In genomic region chr9:137389428-137389746, GRCh38 we compare ENCODE assay signal across 20 cellular contexts. TPM values are rescaled to one million over a fixed set of nuclear protein-coding genes. Genes with fewer than 3 reads are reported as not detected.
DNase-seq lines count a peak whose midpoint lies in the region; ATAC-seq, FAIRE-seq and TF ChIP-seq lines count a peak whose summit lies in the region.
"Had no signal": no experiment of that assay in that cellular context is flagged by ENCODE, and none has a peak within 500 bp of the region (broad histone marks: within the 10 kb centered on the region; RNA-seq: fewer than 3 reads in every experiment).

No MANE protein-coding gene starts in this region.

- no peak overlapping the region for H2AK5ac ChIP-seq in H1 (ENCODE audit: low read depth, low read length)

- no peak for TF ChIP-seq POLR2A in H1 (IDR thresholded peaks at IDR 0.05; ENCODE audit: control extremely low read depth in 1 of 2, low read depth in 2 of 2, low read length in 2 of 2)

- H3K36me3 Mint-ChIP-seq in CD4-positive, alpha-beta T cell (ENCODE audit: low read depth), result no peaks in the 10 kb centered on the region

- peaks cover 66 to 100% (median 89%) of the 10 kb centered on the region in 10 experiments for H3K4me1 ChIP-seq in BLaER1 treated with 17β-estradiol and CSF1 and Interleukin-3, amounts not matched to agents 10 nM and 100 nM
- H3K4me1 ChIP-seq in H1 (replicated peaks in 1 of 4; ENCODE audit: control insufficient read depth in 3 of 4, insufficient read depth in 4 of 4, low read length in 3 of 4), result no peaks in the 10 kb centered on the region; a peak in 1 of 7 replicates
- peaks cover 32% of the 10 kb centered on the region for H3K4me1 ChIP-seq in lower lobe of right lung

- TF ChIP-seq CTCF in CD4-positive, alpha-beta T cell (IDR thresholded peaks at IDR 0.05), result no peak
- TF ChIP-seq CTCF in H1 (IDR thresholded peaks at IDR 0.05; ENCODE audit: control extremely low read depth in 1 of 3, insufficient read depth in 1 of 3, low read depth in 1 of 3, low read length in 3 of 3), result no peak
- no peak for TF ChIP-seq CTCF in lower lobe of right lung (IDR thresholded peaks at IDR 0.05)

- no peak overlapping the region; a peak in 1 of 20 replicates for H3K4me3 ChIP-seq in BLaER1 treated with 17β-estradiol and CSF1 and Interleukin-3, amounts not matched to agents 10 nM and 100 nM
- H3K4me3 ChIP-seq in H1 (ENCODE audit: extremely low read depth in 1 of 4, insufficient read depth in 2 of 4, low read depth in 3 of 4, low read length in 4 of 4) (no peak overlapping the region), lower lobe of right lung (no peak overlapping the region)

- no peak overlapping the region for H4K91ac ChIP-seq in H1 (replicated peaks; ENCODE audit: insufficient read length, low read length)

- H3K79me2 ChIP-seq in H1 (ENCODE audit: control insufficient read depth in 1 of 2, insufficient read depth in 2 of 2, low read length in 2 of 2), result no peaks in the 10 kb centered on the region

- CTCF ChIA-PET in CD4-positive, alpha-beta T cell (lab: Charles Lee), result no interaction called here
- CTCF ChIA-PET in H1 (lab: Charles Lee; ENCODE audit: partially characterized antibody), result no interaction called here

- no peak for TF ChIP-seq RAD21 in H1 (IDR thresholded peaks at IDR 0.05 in 1 of 2, conservative IDR thresholded peaks at IDR 0.05 in 1 of 2; ENCODE audit: low read depth in 2 of 2, low read length in 2 of 2)

- peaks cover 0 to 5% (median 0%) of the 10 kb centered on the region in 11 experiments; a peak in 2 of 22 replicates for H3K36me3 ChIP-seq in BLaER1 treated with 17β-estradiol and CSF1 and Interleukin-3, amounts not matched to agents 10 nM and 100 nM
- H3K36me3 ChIP-seq in H1 (ENCODE audit: control insufficient read depth in 2 of 4, insufficient read depth in 4 of 4, low read length in 3 of 4) (no peaks in the 10 kb centered on the region), lower lobe of right lung (no peaks in the 10 kb centered on the region)

- no peak overlapping the region for H2BK20ac ChIP-seq in H1 (ENCODE audit: low read length)

- H2BK12ac ChIP-seq in H1 (ENCODE audit: low read depth, low read length), result no peak overlapping the region

- no peaks in the 10 kb centered on the region for H3K27me3 Mint-ChIP-seq in CD4-positive, alpha-beta T cell

- no peak for TF ChIP-seq EP300 in H1 (IDR thresholded peaks at IDR 0.05; ENCODE audit: borderline replicate concordance in 1 of 2, low read depth in 2 of 2, low read length in 2 of 2)

- H2BK120ac ChIP-seq in H1 (replicated peaks; ENCODE audit: low read depth, low read length), result no peak overlapping the region

- H3K4me2 ChIP-seq in BLaER1 treated with 17β-estradiol and CSF1 and Interleukin-3, amounts not matched to agents 10 nM and 100 nM, result peak overlapping the region in 10 of 11 experiments; percentile 73 to 99 (median 90); a peak in 18 of 22 replicates
- H3K4me2 ChIP-seq in H1 (ENCODE audit: insufficient read depth in 1 of 2, low read depth in 2 of 2, low read length in 2 of 2), result no peak overlapping the region

- peaks cover 0 to 15% (median under 1%) of the 10 kb centered on the region in 11 experiments; a peak in 5 of 22 replicates for H4K20me1 ChIP-seq in BLaER1 treated with 17β-estradiol and CSF1 and Interleukin-3, amounts not matched to agents 10 nM and 100 nM
- peaks cover 0 to 6% of the 10 kb centered on the region in 2 experiments for H4K20me1 ChIP-seq in H1 (replicated peaks in 1 of 2; ENCODE audit: control insufficient read depth in 1 of 2, insufficient read depth in 2 of 2, low read length in 2 of 2)

- H3K23ac ChIP-seq in H1 (ENCODE audit: insufficient read length), result no peak overlapping the region

- peaks cover 12% of the 10 kb centered on the region for H3K4me1 Mint-ChIP-seq in CD4-positive, alpha-beta T cell (ENCODE audit: low read depth)

- FAIRE-seq in H1 (lab: Jason Lieb, UNC), result no peak
- FAIRE-seq: D721Med, HepG2, HTR-8/SVneo had no signal

- no peak overlapping the region for H4K5ac ChIP-seq in H1 (ENCODE audit: insufficient read length, low read depth, low read length)

- DNase-seq in CD4-positive, alpha-beta T cell, result no peak
- no peak for DNase-seq in H1 (ENCODE audit: low read depth in 1 of 2, low spot score in 2 of 2)
- no peak for DNase-seq in lower lobe of right lung
- no peak for DNase-seq in T-helper 9 cell
- no peak for DNase-seq in 8988T
- DNase-seq: AML-193; C1 segment of cervical spinal cord; CD8-positive, alpha-beta T cell; COR-L47; DMS53; GF-D8; HCEC 1CT; HFFc6 had no signal

- H3K4me3 Mint-ChIP-seq in CD4-positive, alpha-beta T cell, result no peak overlapping the region
- H3K4me3 Mint-ChIP-seq: CD8-positive, alpha-beta T cell; HFFc6 had no signal

- peak overlapping the region; percentile 12 for H3K27ac Mint-ChIP-seq in CD4-positive, alpha-beta T cell
- H3K27ac Mint-ChIP-seq: CD8-positive, alpha-beta T cell; HFFc6 had no signal

- no peak overlapping the region for H3K18ac ChIP-seq in H1 (ENCODE audit: extremely low read depth, low read length)

- H3K9ac ChIP-seq in BLaER1 treated with 17β-estradiol and CSF1 and Interleukin-3, amounts not matched to agents 10 nM and 100 nM, result peak overlapping the region in 6 of 11 experiments; percentile 25 to 70 (median 66); a peak in 9 of 22 replicates
- no peak overlapping the region; a peak in 1 of 7 replicates for H3K9ac ChIP-seq in H1 (replicated peaks in 1 of 4; ENCODE audit: extremely low read depth in 1 of 4, low read depth in 3 of 4, low read length in 3 of 4)

- POLR2A ChIA-PET in CD4-positive, alpha-beta T cell (lab: Charles Lee), result no interaction called here
- POLR2A ChIA-PET in H1 (lab: Charles Lee; ENCODE audit: partially characterized antibody), result interaction anchor here (1.2 kb wide), 2 partner anchors 19 to 149 kb away, joined by 3 read pairs; partner anchors contain the start of gene TUBB4B

- no peaks in the 10 kb centered on the region for H3K9me3 Mint-ChIP-seq in CD4-positive, alpha-beta T cell
- H3K9me3 Mint-ChIP-seq: CD8-positive, alpha-beta T cell; HFFc6 had no signal

- no peaks in the 10 kb centered on the region for H3K23me2 ChIP-seq in H1 (ENCODE audit: low read depth, low read length)

- no peak overlapping the region for H2BK15ac ChIP-seq in H1 (ENCODE audit: low read length)

- intact Hi-C loops in CD4-positive, alpha-beta T cell (cut with DNase I, micrococcal nuclease), result no loop called here
- intact Hi-C loops in lower lobe of right lung (cut with DNase I), result no loop called here

- H2AFZ ChIP-seq in H1 (ENCODE audit: low read length), result no peak overlapping the region

- no peak overlapping the region for H2BK5ac ChIP-seq in H1 (ENCODE audit: low read depth, low read length)

- H3K27ac ChIP-seq in BLaER1 treated with 17β-estradiol and CSF1 and Interleukin-3, amounts not matched to agents 10 nM and 100 nM, result peak overlapping the region in 8 of 11 experiments; percentile 70 to 82 (median 78); a peak in 13 of 22 replicates
- no peak overlapping the region for H3K27ac ChIP-seq in CD4-positive, alpha-beta T cell (ENCODE audit: low read depth, low read length)
- H3K27ac ChIP-seq in H1 (ENCODE audit: low read depth, low read length) (no peak overlapping the region), lower lobe of right lung (peak overlapping the region; percentile 81)

- no peak overlapping the region for H3K56ac ChIP-seq in H1 (replicated peaks; ENCODE audit: insufficient read length, low read depth, low read length)

- H3K79me1 ChIP-seq in H1 (ENCODE audit: low read depth, low read length), result no peaks in the 10 kb centered on the region

- no peak for ATAC-seq in CD4-positive, alpha-beta T cell (ENCODE audit: poor library complexity)
- ATAC-seq in lower lobe of right lung (no peak), HG03095 (IDR thresholded peaks at IDR 0.05; ENCODE audit: unreplicated experiment) (no peak), GM18870 (IDR thresholded peaks at IDR 0.05; ENCODE audit: unreplicated experiment) (no peak)
- ATAC-seq: CD8-positive, alpha-beta T cell; HepG2 had no signal

- peak overlapping the region; percentile 5; the same call in 1 of the 2 replicates for H4K8ac ChIP-seq in H1 (ENCODE audit: extremely low read depth, insufficient read depth, low read length)

- H3K4ac ChIP-seq in H1 (replicated peaks; ENCODE audit: insufficient read length, low read depth, low read length), result no peak overlapping the region

- H3K14ac ChIP-seq in H1 (ENCODE audit: insufficient read length), result no peak overlapping the region

- WGBS in H1 (ENCODE audit: extremely low coverage in 1 of 2, insufficient coverage in 1 of 2, insufficient read length in 1 of 2, insufficient replicate concordance in 2 of 2, low coverage in 1 of 2, low lambda C conversion rate in 2 of 2, missing lambda C conversion rate in 1 of 2), 2 experiments, result 91% methylated on average over 12 of the region's 13 CpGs; no CpG with 5 or more reads in 1 of the 2 experiments

- H3K9me3 ChIP-seq in BLaER1 treated with 17β-estradiol and CSF1 and Interleukin-3, amounts not matched to agents 10 nM and 100 nM (replicated peaks in 1 of 11), result no peaks in the 10 kb centered on the region
- H3K9me3 ChIP-seq in CD4-positive, alpha-beta T cell (ENCODE audit: control insufficient read depth, low read length), result no peaks in the 10 kb centered on the region
- H3K9me3 ChIP-seq in H1 (ENCODE audit: insufficient read depth in 2 of 2, low read depth in 1 of 2, low read length in 1 of 2), result no peaks in the 10 kb centered on the region
- no peaks in the 10 kb centered on the region for H3K9me3 ChIP-seq in lower lobe of right lung

- no peaks in the 10 kb centered on the region for H3K27me3 ChIP-seq in BLaER1 treated with 17β-estradiol and CSF1 and Interleukin-3, amounts not matched to agents 10 nM and 100 nM
- no peaks in the 10 kb centered on the region for H3K27me3 ChIP-seq in CD4-positive, alpha-beta T cell (ENCODE audit: control insufficient read depth, insufficient read depth, low read length)
- H3K27me3 ChIP-seq in H1 (replicated peaks in 1 of 4; ENCODE audit: control insufficient read depth in 3 of 4, extremely low read depth in 1 of 4, insufficient read depth in 3 of 4, low read length in 3 of 4) (no peaks in the 10 kb centered on the region), lower lobe of right lung (ENCODE audit: low read depth) (no peaks in the 10 kb centered on the region)

RNA-seq across cellular contexts. Expression of gene EXD3, which starts 33.6 kb away (rescaled TPM):
- 10 to 100 TPM; 14.9 to 16.9 TPM for total RNA-seq in CD4-positive, alpha-beta T cell
- total RNA-seq in H1 (2021; fragmentation: NEBNext Ultra II Directional; extraction: Animal tissue kit (Norgen Biotek cat#: 25700)), result 7.0 and 7.2 TPM in 2 replicates
- polyA plus RNA-seq in H1 (2011; rRNA removed), result 9.4 and 12.7 TPM in 2 replicates
- 11.1 TPM for polyA plus RNA-seq in H1 (2011; cell fraction: cytosol; rRNA removed)
- 40.6 TPM for polyA plus RNA-seq in H1 (2011; cell fraction: nucleus; rRNA removed)
- 4.4 to 11.7 TPM (median 10.6 TPM) in 4 replicates for polyA plus RNA-seq in H1 (2012, experiment 1 of 2)
- 6.7 TPM for polyA plus RNA-seq in H1 (2012, experiment 2 of 2)
- polyA plus RNA-seq in H1 (2013, experiment 1 of 2), result 5.3 TPM
- polyA plus RNA-seq in H1 (2013, experiment 2 of 2), result 4.9 TPM
- 2.7 and 6.9 TPM in 2 replicates for polyA minus RNA-seq in H1 (2011; rRNA and poly(A)+ RNA removed)
- polyA minus RNA-seq in H1 (2011; cell fraction: cytosol; rRNA and poly(A)+ RNA removed), result 6.4 TPM
- 11.7 TPM for polyA minus RNA-seq in H1 (2011; cell fraction: nucleus; rRNA and poly(A)+ RNA removed)
- total RNA-seq in lower lobe of right lung, result 25.2 TPM

RNA-seq across cellular contexts. Expression of gene NOXA1, which starts 33.8 kb away (rescaled TPM):
- 1 to 10 TPM; 6.7 to 7.7 TPM for total RNA-seq in CD4-positive, alpha-beta T cell
- 0.34 and 0.55 TPM in 2 replicates for total RNA-seq in H1 (2021; fragmentation: NEBNext Ultra II Directional; extraction: Animal tissue kit (Norgen Biotek cat#: 25700))
- polyA plus RNA-seq in H1 (2011; rRNA removed), result 0.91 and 1.5 TPM in 2 replicates
- polyA plus RNA-seq in H1 (2011; cell fraction: cytosol; rRNA removed), result 1.3 TPM
- polyA plus RNA-seq in H1 (2011; cell fraction: nucleus; rRNA removed), result 4.7 TPM
- polyA plus RNA-seq in H1 (2012, experiment 1 of 2), result 0.41 to 1.2 TPM (median 0.88 TPM) in 4 replicates
- polyA plus RNA-seq in H1 (2012, experiment 2 of 2), result 0.25 TPM
- 0.53 TPM for polyA plus RNA-seq in H1 (2013, experiment 1 of 2)
- 0.44 TPM for polyA plus RNA-seq in H1 (2013, experiment 2 of 2)
- not detected in 2 replicates for polyA minus RNA-seq in H1 (2011; rRNA and poly(A)+ RNA removed)
- 0.81 TPM for polyA minus RNA-seq in H1 (2011; cell fraction: cytosol; rRNA and poly(A)+ RNA removed)
- polyA minus RNA-seq in H1 (2011; cell fraction: nucleus; rRNA and poly(A)+ RNA removed), result 1.5 TPM
- total RNA-seq in lower lobe of right lung, result 6.9 TPM
- total RNA-seq: H4 had no signal

RNA-seq across cellular contexts. Expression of gene ENTPD8, which starts 51.8 kb away (rescaled TPM):
- total RNA-seq in CD4-positive, alpha-beta T cell, result not detected
- 0.33 and 0.48 TPM in 2 replicates for total RNA-seq in H1 (2021; fragmentation: NEBNext Ultra II Directional; extraction: Animal tissue kit (Norgen Biotek cat#: 25700))
- polyA plus RNA-seq in H1 (2011; rRNA removed), result 0.51 and 1.1 TPM in 2 replicates
- 0.69 TPM for polyA plus RNA-seq in H1 (2011; cell fraction: cytosol; rRNA removed)
- polyA plus RNA-seq in H1 (2011; cell fraction: nucleus; rRNA removed), result 6.1 TPM
- 0.39 to 1.0 TPM (median 0.86 TPM) in 4 replicates for polyA plus RNA-seq in H1 (2012, experiment 1 of 2)
- polyA plus RNA-seq in H1 (2012, experiment 2 of 2), result 0.30 TPM
- 0.45 TPM for polyA plus RNA-seq in H1 (2013, experiment 1 of 2)
- polyA plus RNA-seq in H1 (2013, experiment 2 of 2), result 0.40 TPM
- 0.12 TPM in 1 of 2 replicates, not detected in the other for polyA minus RNA-seq in H1 (2011; rRNA and poly(A)+ RNA removed)
- not detected for polyA minus RNA-seq in H1 (2011; cell fraction: cytosol; rRNA and poly(A)+ RNA removed)
- 0.40 TPM for polyA minus RNA-seq in H1 (2011; cell fraction: nucleus; rRNA and poly(A)+ RNA removed)
- 0.15 TPM for total RNA-seq in lower lobe of right lung
- total RNA-seq: CD8-positive, alpha-beta T cell; HFFc6 had no signal

Comparison
In these comparisons a context has a peak if more than half of its experiments do, and no peak if none do; other contexts are left out.
1. H3K27ac ChIP-seq: peak in BLaER1 treated with 17β-estradiol and CSF1 and Interleukin-3, amounts not matched to agents 10 nM and 100 nM (8 of 11) and lower lobe of right lung (single experiment); none in CD4-positive, alpha-beta T cell (single experiment) and H1 (single experiment).
2. H3K4me2 ChIP-seq: peak in BLaER1 treated with 17β-estradiol and CSF1 and Interleukin-3, amounts not matched to agents 10 nM and 100 nM (10 of 11); none in H1 (0 of 2).
3. H3K9ac ChIP-seq: peak in BLaER1 treated with 17β-estradiol and CSF1 and Interleukin-3, amounts not matched to agents 10 nM and 100 nM (6 of 11); none in H1 (0 of 4).